ENCODE assay signal across 7 cellular contexts in the genomic region with DNA sequence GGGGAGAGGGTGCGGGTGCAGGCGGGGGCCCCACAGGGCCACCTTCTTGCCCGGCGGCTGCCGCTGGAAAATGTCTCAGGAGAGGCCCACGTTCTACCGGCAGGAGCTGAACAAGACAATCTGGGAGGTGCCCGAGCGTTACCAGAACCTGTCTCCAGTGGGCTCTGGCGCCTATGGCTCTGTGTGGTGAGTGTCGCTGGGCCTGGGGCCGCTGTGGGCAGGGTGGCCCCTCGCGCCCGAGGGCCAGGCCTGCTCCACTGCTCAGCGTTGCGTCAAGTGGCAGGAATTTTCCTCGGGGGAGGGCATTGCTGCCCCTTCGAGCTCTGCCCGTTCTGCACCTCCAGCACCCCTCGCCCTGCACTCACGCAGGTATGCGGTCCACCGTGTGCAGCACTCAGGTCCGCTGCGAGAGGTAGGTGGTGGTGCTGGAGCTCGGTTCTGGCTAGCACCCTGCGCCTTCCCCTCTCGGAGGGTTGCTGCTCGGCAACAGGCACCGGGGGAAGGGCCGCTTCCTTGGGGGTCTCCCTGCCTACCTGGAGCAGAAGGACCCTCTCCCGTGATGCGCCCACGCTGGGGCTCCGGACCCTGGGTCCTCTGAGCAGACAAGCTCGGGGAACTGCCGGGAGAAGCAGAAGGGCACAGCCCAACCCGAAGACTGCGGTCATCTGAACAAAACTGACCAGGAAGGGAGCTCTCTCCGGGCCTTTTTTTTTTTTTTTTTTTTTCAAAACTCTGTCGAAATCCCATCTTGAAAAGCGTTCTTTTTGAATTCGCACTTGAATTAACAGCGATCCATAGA. TPM values are rescaled to one million over a fixed set of nuclear protein-coding genes. Genes with fewer than 3 reads are reported as not detected.
DNase-seq lines count a peak whose midpoint lies in the region; ATAC-seq and TF ChIP-seq lines count a peak whose summit lies in the region.

No MANE protein-coding gene starts in this region.

- no peaks in the 10 kb centered on the region for H3K36me3 ChIP-seq in tibial nerve

- peak in 1 of 2 donors; percentile 14 for TF ChIP-seq EP300 in tibial nerve (IDR thresholded peaks at IDR 0.05)

- peak overlapping the region; percentile 76 to 100 (median 86) for H3K4me3 ChIP-seq in tibial nerve

- peak; percentile 23 for ATAC-seq in GM18517 (IDR thresholded peaks at IDR 0.05; ENCODE audit: unreplicated experiment)
- peak; percentile 3 for ATAC-seq in HG02798 (IDR thresholded peaks at IDR 0.05; ENCODE audit: poor library complexity, unreplicated experiment)

- peaks cover 0 to 15% of the 10 kb centered on the region in 2 donors for H3K27me3 ChIP-seq in tibial nerve

- peaks cover 6 to 49% (median 29%) of the 10 kb centered on the region in 4 donors for H3K4me1 ChIP-seq in tibial nerve

- no peak for TF ChIP-seq POLR2A in tibial nerve (IDR thresholded peaks at IDR 0.05)

- peak overlapping the region; percentile 75 to 96 (median 90) for H3K27ac ChIP-seq in tibial nerve

- H3K9me3 ChIP-seq in tibial nerve, result no peaks in the 10 kb centered on the region

- DNase-seq in NCI-H748 treated with DMSO at 0.1 percent for 48 hours (lab: John Stamatoyannopoulos, UW) (peak; percentile 15), germinal center (ENCODE audit: low spot score) (peak; percentile 33), nucleus accumbens (lab: John Stamatoyannopoulos, UW) (peak in 34 of 56 donors; percentile 11 to 75 (median 40)), tibial nerve (ENCODE audit: low spot score in 2 of 2) (no peak)
- peak; percentile 26 for DNase-seq in activated T-helper 9 cell treated with anti-CD3 and anti-CD28 coated beads, Interleukin-2, amount 50 U/mL, for 16 hours (ENCODE audit: low read depth)

- 0 to 1% methylated on average over 17 to 29 of the region's 45 CpGs for WGBS in tibial nerve, 2 donors

- TF ChIP-seq CTCF in tibial nerve (IDR thresholded peaks at IDR 0.05), result no peak

RNA-seq across cellular contexts. Expression of a gene that starts 0.7 kb away (rescaled TPM):
- 10 to 100 TPM; 73.5 to 88.1 (median 83.2) TPM for total RNA-seq in tibial nerve

RNA-seq across cellular contexts. Expression of a gene that starts 3.8 kb away (rescaled TPM):
- 1 to 10 TPM in 1 of 4 donors, under 1 TPM in 1, not detected in 2; 0.30 to 1.1 TPM for total RNA-seq in tibial nerve

Comparison
In these comparisons a context has a peak if more than half of its experiments do, and no peak if none do; other contexts are left out.
1. DNase-seq: peak in NCI-H748 treated with DMSO at 0.1 percent for 48 hours (single experiment), activated T-helper 9 cell treated with anti-CD3 and anti-CD28 coated beads, Interleukin-2, amount 50 U/mL, for 16 hours (single experiment), germinal center (single experiment) and nucleus accumbens (34 of 56); none in tibial nerve (0 of 2).